ENCODE assay signal across 15 cellular contexts in the genomic region with DNA sequence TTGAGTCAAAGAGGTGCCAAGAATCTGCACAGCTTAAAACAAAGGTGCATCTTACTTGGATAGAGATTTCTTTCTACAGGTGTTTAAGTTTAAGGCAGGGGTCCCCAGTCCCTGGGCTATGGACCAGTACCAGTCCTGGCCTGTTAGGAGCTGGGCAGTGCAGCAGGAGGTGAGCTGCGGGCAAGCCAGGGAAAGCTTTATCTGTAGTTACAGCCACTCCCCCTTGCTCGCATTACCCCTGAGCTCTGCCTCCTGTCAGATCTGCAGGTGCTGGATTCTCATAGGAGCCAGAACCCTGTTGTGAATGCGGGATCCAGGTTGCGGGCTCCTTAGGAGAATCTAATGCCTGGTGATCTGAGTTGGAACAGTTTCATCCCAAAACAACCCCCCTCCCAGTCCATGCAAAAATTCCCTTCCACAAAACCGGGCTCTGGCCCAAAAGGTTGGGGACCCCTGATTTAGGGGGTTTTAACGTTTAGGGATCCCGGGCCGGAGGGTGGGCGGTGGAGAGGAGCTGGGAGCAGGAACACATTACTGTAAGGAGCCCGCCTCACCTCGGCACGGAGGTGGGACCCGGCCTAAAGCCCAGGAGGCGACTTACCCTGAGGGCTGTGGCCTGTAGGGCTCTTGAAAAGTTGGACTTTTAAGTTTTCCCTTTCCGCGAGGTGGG.
DNase-seq lines count a peak whose midpoint lies in the region; ATAC-seq and TF ChIP-seq lines count a peak whose summit lies in the region.
"Had no signal": no experiment of that assay in that cellular context is flagged by ENCODE, and none has a peak within 500 bp of the region (broad histone marks: within the 10 kb centered on the region; RNA-seq: fewer than 3 reads in every experiment).

No MANE protein-coding gene starts in this region.

- in situ Hi-C loops in GM13977 (cut with MboI; ENCODE audit: low pct_unique_long_range_greater_than_20kb, low sequenced_read_pairs, unreplicated experiment), result no loop called here

- no peaks in the 10 kb centered on the region for H3K36me3 ChIP-seq in HUES6 (ENCODE audit: control insufficient read depth, insufficient read depth, low read length)
- H3K36me3 ChIP-seq: transverse colon had no signal

- H3K4me3 Mint-ChIP-seq in T-helper 2 cell treated with Interferon-gamma antibody and Interleukin-4, amounts not matched to agents 5 μg/mL and 100 μg/mL, for 36 hours, result peak overlapping the region; percentile 43
- H3K4me3 Mint-ChIP-seq in osteocyte (ENCODE audit: unreplicated experiment), result peak overlapping the region; percentile 44

- peaks cover 8% of the 10 kb centered on the region for H3K4me1 Mint-ChIP-seq in T-helper 2 cell treated with Interferon-gamma antibody and Interleukin-4, amounts not matched to agents 5 μg/mL and 100 μg/mL, for 36 hours (ENCODE audit: low read depth)
- peaks cover 16% of the 10 kb centered on the region for H3K4me1 Mint-ChIP-seq in osteocyte (ENCODE audit: unreplicated experiment)

- peaks cover 20% of the 10 kb centered on the region for H3K9me3 ChIP-seq in HUES6 (ENCODE audit: control insufficient read depth, insufficient read depth, low read depth, low read length)

- H3K9me3 Mint-ChIP-seq in T-helper 2 cell treated with Interferon-gamma antibody and Interleukin-4, amounts not matched to agents 5 μg/mL and 100 μg/mL, for 36 hours, result peaks cover 25% of the 10 kb centered on the region
- H3K9me3 Mint-ChIP-seq in osteocyte (ENCODE audit: unreplicated experiment), result peaks cover 20% of the 10 kb centered on the region

- no peak for DNase-seq in T-helper 2 cell treated with Interferon-gamma antibody and Interleukin-4, amounts not matched to agents 5 μg/mL and 100 μg/mL, for 36 hours (ENCODE audit: low spot score)
- no peak for DNase-seq in T-helper 2 cell
- DNase-seq in ecto neural progenitor cell (ENCODE audit: low spot score), result peak; percentile 43
- peak; percentile 53 for DNase-seq in osteocyte (ENCODE audit: extremely low spot score, unreplicated experiment)
- no peak for DNase-seq in GM13977 (ENCODE audit: low spot score)
- DNase-seq in T1000 (lab: John Stamatoyannopoulos, UW), result no peak
- DNase-seq: 8988T, amygdala, glutamatergic neuron, NCI-H2171, retina, Right ventricle myocardium superior, transverse colon had no signal

- H3K4me1 ChIP-seq in HUES6 (ENCODE audit: control insufficient read depth, insufficient read depth, low read length), result peaks cover 15% of the 10 kb centered on the region

- no peak overlapping the region for H3K27ac Mint-ChIP-seq in T-helper 2 cell treated with Interferon-gamma antibody and Interleukin-4, amounts not matched to agents 5 μg/mL and 100 μg/mL, for 36 hours
- H3K27ac Mint-ChIP-seq in osteocyte (ENCODE audit: unreplicated experiment), result no peak overlapping the region

- no peaks in the 10 kb centered on the region for H3K36me3 Mint-ChIP-seq in T-helper 2 cell treated with Interferon-gamma antibody and Interleukin-4, amounts not matched to agents 5 μg/mL and 100 μg/mL, for 36 hours (ENCODE audit: low read depth)
- H3K36me3 Mint-ChIP-seq in osteocyte (ENCODE audit: unreplicated experiment), result peaks cover 3% of the 10 kb centered on the region

- TF ChIP-seq CTCF in osteocyte (IDR thresholded peaks at IDR 0.05), result no peak
- TF ChIP-seq CTCF in GM13977 (IDR thresholded peaks at IDR 0.05; ENCODE audit: extremely low read depth, insufficient read depth, missing control alignments), result no peak

- H3K4me3 ChIP-seq in HUES6 (ENCODE audit: low read depth, low read length), result peak overlapping the region; percentile 66

- peaks cover 9% of the 10 kb centered on the region; the same call in 1 of the 2 replicates for H3K27me3 ChIP-seq in HUES6 (ENCODE audit: control insufficient read depth, insufficient read depth, low read length)
- H3K27me3 ChIP-seq: transverse colon had no signal

- no peaks in the 10 kb centered on the region for H3K27me3 Mint-ChIP-seq in T-helper 2 cell treated with Interferon-gamma antibody and Interleukin-4, amounts not matched to agents 5 μg/mL and 100 μg/mL, for 36 hours (ENCODE audit: low read depth)
- no peaks in the 10 kb centered on the region for H3K27me3 Mint-ChIP-seq in osteocyte (ENCODE audit: unreplicated experiment)

- no peak overlapping the region for H3K27ac ChIP-seq in HUES6 (ENCODE audit: low read depth, low read length)

- no peak for ATAC-seq in GM18861 (IDR thresholded peaks at IDR 0.05; ENCODE audit: unreplicated experiment)

- no peak overlapping the region for H3K9ac ChIP-seq in HUES6 (ENCODE audit: low read length)

Comparison
In these comparisons a context has a peak if more than half of its experiments do, and no peak if none do; other contexts are left out.
1. DNase-seq: peak in ecto neural progenitor cell (single experiment) and osteocyte (single experiment); none in T-helper 2 cell treated with Interferon-gamma antibody and Interleukin-4, amounts not matched to agents 5 μg/mL and 100 μg/mL, for 36 hours (single experiment), T-helper 2 cell (0 of 5), GM13977 (single experiment) and T1000 (single experiment).